1 cellular context compared by ENCODE assay signal in the genomic region with DNA sequence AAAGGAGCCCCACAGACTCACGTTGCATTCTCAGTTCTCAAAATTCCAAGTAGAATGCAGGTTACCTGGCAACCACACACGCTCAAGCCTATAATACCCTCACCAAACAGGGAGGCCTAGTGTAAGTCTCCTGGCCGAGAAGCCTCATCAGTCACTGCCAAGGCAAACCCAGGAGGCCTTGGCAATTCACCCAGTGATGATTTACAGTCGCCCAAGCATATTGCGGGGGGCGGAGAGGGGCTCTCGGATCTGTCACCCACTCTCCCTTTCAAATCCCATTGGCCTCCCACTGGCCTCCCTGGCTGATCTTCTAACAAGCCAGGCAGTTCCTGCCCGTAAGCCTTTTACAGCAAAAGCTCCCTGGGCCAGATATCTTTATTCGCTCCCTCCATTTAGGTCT.
TF ChIP-seq lines count a peak whose summit lies in the region.

No MANE protein-coding gene starts in this region.

TF ChIP-seq in GM23338, 12 proteins besides CTCF, POLR2A, EP300 and RAD21 (continued from another document):
- TF ChIP-seq, protein P1, sequence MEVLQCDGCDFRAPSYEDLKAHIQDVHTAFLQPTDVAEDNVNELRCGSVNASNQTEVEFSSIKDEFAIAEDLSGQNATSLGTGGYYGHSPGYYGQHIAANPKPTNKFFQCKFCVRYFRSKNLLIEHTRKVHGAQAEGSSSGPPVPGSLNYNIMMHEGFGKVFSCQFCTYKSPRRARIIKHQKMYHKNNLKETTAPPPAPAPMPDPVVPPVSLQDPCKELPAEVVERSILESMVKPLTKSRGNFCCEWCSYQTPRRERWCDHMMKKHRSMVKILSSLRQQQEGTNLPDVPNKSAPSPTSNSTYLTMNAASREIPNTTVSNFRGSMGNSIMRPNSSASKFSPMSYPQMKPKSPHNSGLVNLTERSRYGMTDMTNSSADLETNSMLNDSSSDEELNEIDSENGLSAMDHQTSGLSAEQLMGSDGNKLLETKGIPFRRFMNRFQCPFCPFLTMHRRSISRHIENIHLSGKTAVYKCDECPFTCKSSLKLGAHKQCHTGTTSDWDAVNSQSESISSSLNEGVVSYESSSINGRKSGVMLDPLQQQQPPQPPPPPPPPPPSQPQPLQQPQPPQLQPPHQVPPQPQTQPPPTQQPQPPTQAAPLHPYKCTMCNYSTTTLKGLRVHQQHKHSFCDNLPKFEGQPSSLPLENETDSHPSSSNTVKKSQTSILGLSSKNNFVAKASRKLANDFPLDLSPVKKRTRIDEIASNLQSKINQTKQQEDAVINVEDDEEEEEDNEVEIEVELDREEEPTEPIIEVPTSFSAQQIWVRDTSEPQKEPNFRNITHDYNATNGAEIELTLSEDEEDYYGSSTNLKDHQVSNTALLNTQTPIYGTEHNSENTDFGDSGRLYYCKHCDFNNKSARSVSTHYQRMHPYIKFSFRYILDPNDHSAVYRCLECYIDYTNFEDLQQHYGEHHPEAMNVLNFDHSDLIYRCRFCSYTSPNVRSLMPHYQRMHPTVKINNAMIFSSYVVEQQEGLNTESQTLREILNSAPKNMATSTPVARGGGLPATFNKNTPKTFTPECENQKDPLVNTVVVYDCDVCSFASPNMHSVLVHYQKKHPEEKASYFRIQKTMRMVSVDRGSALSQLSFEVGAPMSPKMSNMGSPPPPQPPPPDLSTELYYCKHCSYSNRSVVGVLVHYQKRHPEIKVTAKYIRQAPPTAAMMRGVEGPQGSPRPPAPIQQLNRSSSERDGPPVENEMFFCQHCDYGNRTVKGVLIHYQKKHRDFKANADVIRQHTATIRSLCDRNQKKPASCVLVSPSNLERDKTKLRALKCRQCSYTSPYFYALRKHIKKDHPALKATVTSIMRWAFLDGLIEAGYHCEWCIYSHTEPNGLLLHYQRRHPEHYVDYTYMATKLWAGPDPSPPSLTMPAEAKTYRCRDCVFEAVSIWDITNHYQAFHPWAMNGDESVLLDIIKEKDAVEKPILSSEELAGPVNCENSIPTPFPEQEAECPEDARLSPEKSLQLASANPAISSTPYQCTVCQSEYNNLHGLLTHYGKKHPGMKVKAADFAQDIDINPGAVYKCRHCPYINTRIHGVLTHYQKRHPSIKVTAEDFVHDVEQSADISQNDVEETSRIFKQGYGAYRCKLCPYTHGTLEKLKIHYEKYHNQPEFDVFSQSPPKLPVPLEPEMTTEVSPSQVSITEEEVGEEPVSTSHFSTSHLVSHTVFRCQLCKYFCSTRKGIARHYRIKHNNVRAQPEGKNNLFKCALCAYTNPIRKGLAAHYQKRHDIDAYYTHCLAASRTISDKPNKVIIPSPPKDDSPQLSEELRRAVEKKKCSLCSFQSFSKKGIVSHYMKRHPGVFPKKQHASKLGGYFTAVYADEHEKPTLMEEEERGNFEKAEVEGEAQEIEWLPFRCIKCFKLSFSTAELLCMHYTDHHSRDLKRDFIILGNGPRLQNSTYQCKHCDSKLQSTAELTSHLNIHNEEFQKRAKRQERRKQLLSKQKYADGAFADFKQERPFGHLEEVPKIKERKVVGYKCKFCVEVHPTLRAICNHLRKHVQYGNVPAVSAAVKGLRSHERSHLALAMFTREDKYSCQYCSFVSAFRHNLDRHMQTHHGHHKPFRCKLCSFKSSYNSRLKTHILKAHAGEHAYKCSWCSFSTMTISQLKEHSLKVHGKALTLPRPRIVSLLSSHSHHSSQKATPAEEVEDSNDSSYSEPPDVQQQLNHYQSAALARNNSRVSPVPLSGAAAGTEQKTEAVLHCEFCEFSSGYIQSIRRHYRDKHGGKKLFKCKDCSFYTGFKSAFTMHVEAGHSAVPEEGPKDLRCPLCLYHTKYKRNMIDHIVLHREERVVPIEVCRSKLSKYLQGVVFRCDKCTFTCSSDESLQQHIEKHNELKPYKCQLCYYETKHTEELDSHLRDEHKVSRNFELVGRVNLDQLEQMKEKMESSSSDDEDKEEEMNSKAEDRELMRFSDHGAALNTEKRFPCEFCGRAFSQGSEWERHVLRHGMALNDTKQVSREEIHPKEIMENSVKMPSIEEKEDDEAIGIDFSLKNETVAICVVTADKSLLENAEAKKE (CRISPR knock-in tag; IDR thresholded peaks at IDR 0.05), result no peak
